ENCODE assay signal across 18 cellular contexts in the genomic region with DNA sequence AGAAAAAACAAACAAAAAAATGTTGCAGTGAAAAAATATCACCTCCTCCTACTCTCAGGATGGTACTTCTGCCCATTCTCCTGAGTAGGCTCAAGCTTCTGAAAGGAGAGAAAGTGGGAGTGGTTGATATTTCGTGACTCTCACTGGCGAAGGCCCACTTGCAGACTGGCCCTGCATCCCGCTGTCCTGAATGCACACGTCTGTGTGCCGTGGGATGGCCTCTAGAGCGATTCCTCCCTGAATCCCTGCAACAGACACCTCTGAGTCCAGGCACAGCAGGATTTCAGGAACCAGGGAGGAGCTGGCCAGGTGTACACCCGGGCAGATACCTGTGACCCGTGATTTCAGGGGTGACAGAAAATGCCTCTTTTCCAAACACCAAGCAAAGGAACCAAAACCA.
A peak's percentile ranks its signal among the peaks of the same experiment; 100 is the strongest.
DNase-seq lines count a peak whose midpoint lies in the region; ATAC-seq, FAIRE-seq and TF ChIP-seq lines count a peak whose summit lies in the region.
"Had no signal": no experiment of that assay in that cellular context is flagged by ENCODE, and none has a peak within 500 bp of the region (broad histone marks: within the 10 kb centered on the region; RNA-seq: fewer than 3 reads in every experiment).

No MANE protein-coding gene starts in this region.

- TF ChIP-seq RAD21 in H1 (IDR thresholded peaks at IDR 0.05 in 1 of 2, conservative IDR thresholded peaks at IDR 0.05 in 1 of 2; ENCODE audit: low read depth in 2 of 2, low read length in 2 of 2): no peak

- H3K4me2 ChIP-seq in H1 (ENCODE audit: insufficient read depth in 1 of 2, low read depth in 2 of 2, low read length in 2 of 2): no peak overlapping the region
- H3K4me2 ChIP-seq: A549 had no signal

- H3K9me3 ChIP-seq in H1 (ENCODE audit: insufficient read depth in 2 of 2, low read depth in 1 of 2, low read length in 1 of 2) (no peaks in the 10 kb centered on the region), testis (no peaks in the 10 kb centered on the region)
- H3K9me3 ChIP-seq: A549 had no signal

- peak overlapping the region; percentile 26; the same call in 1 of the 2 replicates for H2AK5ac ChIP-seq in H1 (ENCODE audit: low read depth, low read length)

- H3K4me1 ChIP-seq in H1 (replicated peaks in 1 of 4; ENCODE audit: control insufficient read depth in 3 of 4, insufficient read depth in 4 of 4, low read length in 3 of 4) (peaks cover 3 to 10% (median 7%) of the 10 kb centered on the region in 4 experiments; a peak in 6 of 7 replicates), testis (no peaks in the 10 kb centered on the region)
- H3K4me1 ChIP-seq: A549 had no signal

- no peak overlapping the region for H3K9ac ChIP-seq in H1 (replicated peaks in 1 of 4; ENCODE audit: extremely low read depth in 1 of 4, low read depth in 3 of 4, low read length in 3 of 4)

- H2BK15ac ChIP-seq in H1 (ENCODE audit: low read length): no peak overlapping the region; the same call in 1 of the 2 replicates

- H3K27ac ChIP-seq in H1 (ENCODE audit: low read depth, low read length) (no peak overlapping the region), testis (no peak overlapping the region)
- H3K27ac ChIP-seq: 22Rv1, A549, C4-2B, HL-60 had no signal

- no peak overlapping the region for H4K91ac ChIP-seq in H1 (replicated peaks; ENCODE audit: insufficient read length, low read length)

- no peak overlapping the region; the same call in 1 of the 2 replicates for H4K8ac ChIP-seq in H1 (ENCODE audit: extremely low read depth, insufficient read depth, low read length)

- no peak overlapping the region for H2BK120ac ChIP-seq in H1 (replicated peaks; ENCODE audit: low read depth, low read length)

- no peaks in the 10 kb centered on the region for H4K20me1 ChIP-seq in H1 (replicated peaks in 1 of 2; ENCODE audit: control insufficient read depth in 1 of 2, insufficient read depth in 2 of 2, low read length in 2 of 2)

- H3K36me3 ChIP-seq in H1 (ENCODE audit: control insufficient read depth in 2 of 4, insufficient read depth in 4 of 4, low read length in 3 of 4): no peaks in the 10 kb centered on the region
- no peaks in the 10 kb centered on the region for H3K36me3 ChIP-seq in testis (ENCODE audit: low read depth, missing control alignments)

- POLR2A ChIA-PET in H1 (lab: Charles Lee; ENCODE audit: partially characterized antibody): interaction anchor here (1.6 kb wide), 1 partner anchor 18 kb away, joined by 4 read pairs; no protein-coding TSS in a partner anchor

- H3K23me2 ChIP-seq in H1 (ENCODE audit: low read depth, low read length): no peaks in the 10 kb centered on the region

- TF ChIP-seq CTCF in H1 (IDR thresholded peaks at IDR 0.05; ENCODE audit: control extremely low read depth in 1 of 3, insufficient read depth in 1 of 3, low read depth in 1 of 3, low read length in 3 of 3): no peak
- TF ChIP-seq CTCF in testis (IDR thresholded peaks at IDR 0.05): no peak

- H3K27me3 ChIP-seq in H1 (replicated peaks in 1 of 4; ENCODE audit: control insufficient read depth in 3 of 4, extremely low read depth in 1 of 4, insufficient read depth in 3 of 4, low read length in 3 of 4) (no peaks in the 10 kb centered on the region), testis (no peaks in the 10 kb centered on the region)

- peak; percentile 10 for DNase-seq in COR-L47 (lab: John Stamatoyannopoulos, UW)
- peak; percentile 43 for DNase-seq in NCI-H146 treated with DMSO at 0.1 percent for 48 hours (lab: John Stamatoyannopoulos, UW; ENCODE audit: unreplicated experiment)
- peak in 1 of 2 experiments; percentile 40 for DNase-seq in H1 (ENCODE audit: low read depth in 1 of 2, low spot score in 2 of 2)
- peak; percentile 23 for DNase-seq in superior temporal gyrus (ENCODE audit: extremely low spot score)
- no peak for DNase-seq in testis
- DNase-seq: AML-193; CD4-positive, alpha-beta T cell; DMS153; DMS79; GF-D8; GOT3; H9 had no signal

- H4K5ac ChIP-seq in H1 (ENCODE audit: insufficient read length, low read depth, low read length): no peak overlapping the region

- no peak overlapping the region for H3K4ac ChIP-seq in H1 (replicated peaks; ENCODE audit: insufficient read length, low read depth, low read length)

- TF ChIP-seq EP300 in H1 (IDR thresholded peaks at IDR 0.05; ENCODE audit: borderline replicate concordance in 1 of 2, low read depth in 2 of 2, low read length in 2 of 2): no peak

- H3K23ac ChIP-seq in H1 (ENCODE audit: insufficient read length): no peak overlapping the region

- ATAC-seq in HG02885 (IDR thresholded peaks at IDR 0.05; ENCODE audit: poor library complexity, unreplicated experiment) (no peak), HG03108 (IDR thresholded peaks at IDR 0.05; ENCODE audit: unreplicated experiment) (no peak)

- no peak overlapping the region for H3K4me3 ChIP-seq in H1 (ENCODE audit: extremely low read depth in 1 of 4, insufficient read depth in 2 of 4, low read depth in 3 of 4, low read length in 4 of 4)
- no peak overlapping the region for H3K4me3 ChIP-seq in testis
- H3K4me3 ChIP-seq: A549 had no signal

- peak overlapping the region; percentile 40; the same call in 1 of the 2 replicates for H2BK12ac ChIP-seq in H1 (ENCODE audit: low read depth, low read length)

- H3K79me2 ChIP-seq in H1 (ENCODE audit: control insufficient read depth in 1 of 2, insufficient read depth in 2 of 2, low read length in 2 of 2): no peaks in the 10 kb centered on the region

- no peaks in the 10 kb centered on the region for H3K79me1 ChIP-seq in H1 (ENCODE audit: low read depth, low read length)

- CTCF ChIA-PET in H1 (lab: Charles Lee; ENCODE audit: partially characterized antibody): no interaction called here

- no peak overlapping the region for H3K14ac ChIP-seq in H1 (ENCODE audit: insufficient read length)

- H2AFZ ChIP-seq in H1 (ENCODE audit: low read length): no peak overlapping the region

- 85% methylated on average over 7 of the region's 8 CpGs; no CpG with 5 or more reads in 1 of the 2 experiments for WGBS in H1 (ENCODE audit: extremely low coverage in 1 of 2, insufficient coverage in 1 of 2, insufficient read length in 1 of 2, insufficient replicate concordance in 2 of 2, low coverage in 1 of 2, low lambda C conversion rate in 2 of 2, missing lambda C conversion rate in 1 of 2), 2 experiments
- WGBS in testis, 2 donors: 80 to 82% methylated on average over 8 of the region's 8 CpGs

- no peak overlapping the region for H2BK5ac ChIP-seq in H1 (ENCODE audit: low read depth, low read length)

- H3K18ac ChIP-seq in H1 (ENCODE audit: extremely low read depth, low read length): no peak overlapping the region

- no peak for FAIRE-seq in H1 (lab: Jason Lieb, UNC)
- FAIRE-seq: A549 had no signal

- H3K56ac ChIP-seq in H1 (replicated peaks; ENCODE audit: insufficient read length, low read depth, low read length): no peak overlapping the region

- intact Hi-C loops in testis (cut with DNase I; ENCODE audit: low total_unique reads): no loop called here

- H2BK20ac ChIP-seq in H1 (ENCODE audit: low read length): no peak overlapping the region

- TF ChIP-seq POLR2A in H1 (IDR thresholded peaks at IDR 0.05; ENCODE audit: control extremely low read depth in 1 of 2, low read depth in 2 of 2, low read length in 2 of 2): no peak
- no peak for TF ChIP-seq POLR2A in testis (IDR thresholded peaks at IDR 0.05)

TF ChIP-seq in H1, 55 proteins besides CTCF, POLR2A, EP300 and RAD21:
- TF ChIP-seq EZH2 (IDR thresholded peaks at IDR 0.05; ENCODE audit: low read depth, low read length, severe bottlenecking): no peak
- no peak for TF ChIP-seq EGR1 (IDR thresholded peaks at IDR 0.05; ENCODE audit: borderline replicate concordance, low read depth, low read length)
- TF ChIP-seq RBBP5 (IDR thresholded peaks at IDR 0.05; ENCODE audit: borderline replicate concordance, low read depth, low read length): no peak
- TF ChIP-seq CREB1 (IDR thresholded peaks at IDR 0.05): no peak
- no peak for TF ChIP-seq BACH1 (IDR thresholded peaks at IDR 0.05; ENCODE audit: low read length)
- TF ChIP-seq RXRA (IDR thresholded peaks at IDR 0.05; ENCODE audit: insufficient read depth, low read depth, low read length): no peak
- TF ChIP-seq, protein P1, sequence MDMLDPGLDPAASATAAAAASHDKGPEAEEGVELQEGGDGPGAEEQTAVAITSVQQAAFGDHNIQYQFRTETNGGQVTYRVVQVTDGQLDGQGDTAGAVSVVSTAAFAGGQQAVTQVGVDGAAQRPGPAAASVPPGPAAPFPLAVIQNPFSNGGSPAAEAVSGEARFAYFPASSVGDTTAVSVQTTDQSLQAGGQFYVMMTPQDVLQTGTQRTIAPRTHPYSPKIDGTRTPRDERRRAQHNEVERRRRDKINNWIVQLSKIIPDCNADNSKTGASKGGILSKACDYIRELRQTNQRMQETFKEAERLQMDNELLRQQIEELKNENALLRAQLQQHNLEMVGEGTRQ (IDR thresholded peaks at IDR 0.05; ENCODE audit: low read length): no peak
- TF ChIP-seq CHD1 (IDR thresholded peaks at IDR 0.05; ENCODE audit: low read depth, low read length): no peak
- no peak for TF ChIP-seq YY1 (IDR thresholded peaks at IDR 0.05; ENCODE audit: low read depth, low read length)
